Comparison of ENCODE assay signal across 8 cellular contexts in the genomic region with DNA sequence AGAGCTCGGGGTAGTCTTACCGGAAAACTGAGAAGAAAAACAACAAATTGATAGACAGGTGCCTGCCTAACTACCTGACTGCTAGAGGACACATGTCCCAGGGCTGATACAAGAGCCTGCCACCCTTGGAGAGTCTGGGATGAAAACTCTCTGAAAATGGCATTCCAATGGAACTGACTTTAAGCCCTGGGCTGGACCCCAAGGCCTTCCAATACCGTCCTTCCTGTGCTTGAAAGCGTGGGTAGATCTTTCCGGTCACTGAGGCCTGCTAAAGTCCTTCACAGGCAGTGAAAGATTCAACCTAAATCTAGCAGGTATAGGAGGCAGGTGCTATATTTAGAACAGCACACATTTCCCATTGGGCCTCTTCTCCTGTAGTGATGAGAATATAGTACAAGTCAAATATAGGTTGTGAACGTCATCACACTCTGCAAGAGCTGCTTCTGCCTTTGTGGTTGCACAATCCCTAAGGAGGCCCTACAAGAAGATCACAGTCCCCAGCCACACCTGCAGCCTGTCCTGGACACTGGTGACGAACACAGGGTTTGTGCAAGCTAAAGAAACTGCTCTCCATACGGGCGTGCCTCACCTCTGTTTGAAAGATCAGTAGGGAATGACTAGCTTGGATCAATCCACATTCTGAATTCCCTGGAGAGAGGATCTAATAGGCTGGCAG. TPM values are rescaled to one million over a fixed set of nuclear protein-coding genes. Genes with fewer than 3 reads are reported as not detected.
DNase-seq lines count a peak whose midpoint lies in the region; ATAC-seq lines count a peak whose summit lies in the region.

No MANE protein-coding gene starts in this region.

- DNase-seq in DMS53 (lab: John Stamatoyannopoulos, UW) (peak; percentile 68), MV-4-11 (lab: John Stamatoyannopoulos, UW) (peak; percentile 80), OCI-M2 (lab: John Stamatoyannopoulos, UW; ENCODE audit: unreplicated experiment) (no peak), DMS 273 (lab: John Stamatoyannopoulos, UW; ENCODE audit: unreplicated experiment) (no peak)
- DNase-seq in central memory CD4-positive, alpha-beta T cell: peak; percentile 11
- DNase-seq in natural killer cell treated with Interleukin-12 subunit alpha and Interleukin-12 subunit beta and Interleukin-15 and Interleukin-18, amount 100 ng/mL, for 72 hours (ENCODE audit: low spot score): no peak

- peak overlapping the region; percentile 75 for H3K4me3 Mint-ChIP-seq in natural killer cell treated with Interleukin-12 subunit alpha and Interleukin-12 subunit beta and Interleukin-15 and Interleukin-18, amount 100 ng/mL, for 72 hours

- ATAC-seq in natural killer cell treated with Interleukin-12 subunit alpha and Interleukin-12 subunit beta and Interleukin-15 and Interleukin-18, amount 100 ng/mL, for 72 hours: no peak
- ATAC-seq in GM21528 (IDR thresholded peaks at IDR 0.05; ENCODE audit: low FRiP score, unreplicated experiment) (no peak), GM19395 (IDR thresholded peaks at IDR 0.05; ENCODE audit: unreplicated experiment) (no peak)

- H3K36me3 Mint-ChIP-seq in natural killer cell treated with Interleukin-12 subunit alpha and Interleukin-12 subunit beta and Interleukin-15 and Interleukin-18, amount 100 ng/mL, for 72 hours: no peaks in the 10 kb centered on the region

- peaks cover 3% of the 10 kb centered on the region for H3K9me3 Mint-ChIP-seq in natural killer cell treated with Interleukin-12 subunit alpha and Interleukin-12 subunit beta and Interleukin-15 and Interleukin-18, amount 100 ng/mL, for 72 hours

- H3K27ac Mint-ChIP-seq in natural killer cell treated with Interleukin-12 subunit alpha and Interleukin-12 subunit beta and Interleukin-15 and Interleukin-18, amount 100 ng/mL, for 72 hours: peak overlapping the region; percentile 38 to 71

- H3K4me1 Mint-ChIP-seq in natural killer cell treated with Interleukin-12 subunit alpha and Interleukin-12 subunit beta and Interleukin-15 and Interleukin-18, amount 100 ng/mL, for 72 hours (ENCODE audit: low read depth in 2 of 2): peaks cover 18 to 23% of the 10 kb centered on the region in 2 donors

- H3K27me3 Mint-ChIP-seq in natural killer cell treated with Interleukin-12 subunit alpha and Interleukin-12 subunit beta and Interleukin-15 and Interleukin-18, amount 100 ng/mL, for 72 hours: peaks cover 0 to 2% of the 10 kb centered on the region in 2 donors

RNA-seq across cellular contexts. Expression of gene CHML, which starts 0.8 kb away (rescaled TPM):
- 10 to 100 TPM in 1 of 2 donors, 1 to 10 TPM in 1; 9.8 to 11.7 TPM for total RNA-seq in natural killer cell treated with Interleukin-12 subunit alpha and Interleukin-12 subunit beta and Interleukin-15 and Interleukin-18, amount 100 ng/mL, for 72 hours

RNA-seq across cellular contexts. Expression of gene OPN3, which starts 0.8 kb away (rescaled TPM):
- total RNA-seq in natural killer cell treated with Interleukin-12 subunit alpha and Interleukin-12 subunit beta and Interleukin-15 and Interleukin-18, amount 100 ng/mL, for 72 hours: 1 to 10 TPM; 4.4 to 4.5 TPM

RNA-seq across cellular contexts. Expression of gene WDR64, which starts 11.1 kb away (rescaled TPM):
- not detected for total RNA-seq in natural killer cell treated with Interleukin-12 subunit alpha and Interleukin-12 subunit beta and Interleukin-15 and Interleukin-18, amount 100 ng/mL, for 72 hours

Comparison
In these comparisons a context has a peak if more than half of its experiments do, and no peak if none do; other contexts are left out.
1. DNase-seq: peak in DMS53 (single experiment), MV-4-11 (single experiment) and central memory CD4-positive, alpha-beta T cell (single experiment); none in natural killer cell treated with Interleukin-12 subunit alpha and Interleukin-12 subunit beta and Interleukin-15 and Interleukin-18, amount 100 ng/mL, for 72 hours (single experiment), OCI-M2 (single experiment) and DMS 273 (single experiment).